Comparison of ENCODE assay signal across 20 cellular contexts in the genomic region with DNA sequence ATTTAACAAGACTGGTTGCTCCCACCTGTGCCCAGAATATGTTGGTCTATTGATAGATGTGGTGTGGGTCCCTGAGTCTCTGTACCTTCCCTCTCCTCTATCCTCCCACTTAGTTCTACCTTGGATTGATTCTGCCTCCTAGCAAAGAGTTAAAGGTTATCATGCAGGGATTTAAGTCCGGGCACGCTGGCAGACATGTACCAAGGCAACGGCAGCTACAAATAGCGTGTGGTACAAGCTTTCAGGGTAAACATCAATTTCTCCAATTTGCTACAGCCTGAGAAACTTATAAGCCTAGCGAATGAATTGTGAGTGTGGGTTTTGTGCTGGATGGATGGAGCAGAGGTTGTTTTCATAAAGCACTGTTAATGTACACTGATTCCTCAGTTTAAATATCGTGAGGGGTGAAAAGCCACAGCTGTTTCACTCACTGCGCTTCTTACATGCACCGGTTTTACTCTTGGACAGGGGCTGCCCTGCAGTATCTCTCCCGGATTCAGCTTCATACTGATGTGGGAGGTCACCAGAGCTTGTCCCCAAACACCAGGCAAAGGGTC.
"Had no signal": no experiment of that assay in that cellular context is flagged by ENCODE, and none has a peak within 500 bp of the region (broad histone marks: within the 10 kb centered on the region; RNA-seq: fewer than 3 reads in every experiment).

No MANE protein-coding gene starts in this region.

- DNase-seq: activated CD4-positive, alpha-beta T cell treated with anti-CD3 and anti-CD28 coated beads, Interleukin-2, amount 50 U/mL, for 48 hours; endodermal cell; foreskin fibroblast; hippocampal formation; islet precursor cell; left colon; lower lobe of right lung; right cardiac atrium; stimulated activated CD4-positive, alpha-beta T cell treated with anti-CD3 and anti-CD28 coated beads, Interleukin-15, amount 100 ng/mL, for 24 hours; stimulated activated CD4-positive, alpha-beta T cell treated with anti-CD3 and anti-CD28 coated beads, Interleukin-2, amount 100 ng/mL, for 48 hours; stimulated activated naive CD8-positive, alpha-beta T cell treated with anti-CD3 and anti-CD28 coated beads, Interleukin-15, amount 100 ng/mL, for 72 hours; T-helper 2 cell had no signal

- H3K36me3 Mint-ChIP-seq: activated naive CD8-positive, alpha-beta T cell; mesothelial cell of epicardium; type B pancreatic cell had no signal

- H3K27ac Mint-ChIP-seq: activated naive CD8-positive, alpha-beta T cell; activated T-helper 1 cell treated with anti-CD3 and anti-CD28 coated beads, Interleukin-12 subunit alpha, Interleukin-12 subunit beta, Interleukin-2, Interleukin-4 antibody, amounts not matched to agents 30 ng/mL and 10 ng/mL and 1 ng/mL, durations not matched to agents 14 hours and 24 hours and 36 hours; endodermal cell; mesothelial cell of epicardium; type B pancreatic cell had no signal

- H3K9me3 ChIP-seq: lower lobe of right lung, prostate gland had no signal

- H3K9me3 Mint-ChIP-seq: activated T-helper 1 cell treated with anti-CD3 and anti-CD28 coated beads, Interleukin-12 subunit alpha, Interleukin-12 subunit beta, Interleukin-2, Interleukin-4 antibody, amounts not matched to agents 30 ng/mL and 10 ng/mL and 1 ng/mL, durations not matched to agents 14 hours and 24 hours and 36 hours; endodermal cell; mesothelial cell of epicardium; stimulated activated naive CD8-positive, alpha-beta T cell treated with anti-CD3 and anti-CD28 coated beads, Interleukin-15, amount 100 ng/mL, for 72 hours; type B pancreatic cell had no signal

- H3K27ac ChIP-seq: cardiac muscle cell, epithelial cell of prostate, lower lobe of right lung, prostate gland, skin epidermis had no signal

- ATAC-seq: lower lobe of right lung; right cardiac atrium; stimulated activated naive CD8-positive, alpha-beta T cell treated with anti-CD3 and anti-CD28 coated beads, Interleukin-15, amount 100 ng/mL, for 72 hours had no signal

- H3K4me3 ChIP-seq: cardiac muscle cell, lower lobe of right lung, prostate gland, skin epidermis had no signal

- H3K4me3 Mint-ChIP-seq: activated naive CD8-positive, alpha-beta T cell; activated T-helper 1 cell treated with anti-CD3 and anti-CD28 coated beads, Interleukin-12 subunit alpha, Interleukin-12 subunit beta, Interleukin-2, Interleukin-4 antibody, amounts not matched to agents 30 ng/mL and 10 ng/mL and 1 ng/mL, durations not matched to agents 14 hours and 24 hours and 36 hours; endodermal cell; mesothelial cell of epicardium; stimulated activated naive CD8-positive, alpha-beta T cell treated with anti-CD3 and anti-CD28 coated beads, Interleukin-15, amount 100 ng/mL, for 72 hours; type B pancreatic cell had no signal

- H3K4me1 ChIP-seq: lower lobe of right lung, prostate gland had no signal

- H3K4me1 Mint-ChIP-seq: stimulated activated naive CD8-positive, alpha-beta T cell treated with anti-CD3 and anti-CD28 coated beads, Interleukin-15, amount 100 ng/mL, for 72 hours had no signal

- H3K36me3 ChIP-seq: cardiac muscle cell, lower lobe of right lung, prostate gland had no signal
